4 cellular contexts compared by ENCODE assay signal in genomic region chr1:72757843-72758242, GRCh38.
TF ChIP-seq lines count a peak whose summit lies in the region.

No MANE protein-coding gene starts in this region.

TF ChIP-seq in HepG2, 621 proteins besides CTCF, POLR2A, EP300 and RAD21:
- TF ChIP-seq MAFK (conservative IDR thresholded peaks at IDR 0.05 in 1 of 2, IDR thresholded peaks at IDR 0.05 in 1 of 2; ENCODE audit: low read length in 2 of 2) = peak; percentile 63 to 90
- peak; percentile 83 for TF ChIP-seq MAFF (IDR thresholded peaks at IDR 0.05; ENCODE audit: low read depth, low read length)
- TF ChIP-seq ZNF460 (CRISPR knock-in tag; IDR thresholded peaks at IDR 0.05; ENCODE audit: borderline replicate concordance) = no peak

TF ChIP-seq in IMR-90, 13 proteins besides CTCF, POLR2A, EP300 and RAD21:
- TF ChIP-seq CHD1 (IDR thresholded peaks at IDR 0.05; ENCODE audit: low read depth, low read length) = no peak
- peak; percentile 81 for TF ChIP-seq MAFK (IDR thresholded peaks at IDR 0.05; ENCODE audit: low read depth, low read length)

TF ChIP-seq in K562, 482 proteins besides CTCF, POLR2A, EP300 and RAD21:
- no peak for TF ChIP-seq NR2C1 (IDR thresholded peaks at IDR 0.05)
- no peak for TF ChIP-seq NR2C1 (tag; IDR thresholded peaks at IDR 0.05)
- peak; percentile 56; the same call in 1 of the 2 replicates for TF ChIP-seq MAFK (IDR thresholded peaks at IDR 0.05; ENCODE audit: low read length)
- peak; percentile 59 for TF ChIP-seq MAFF (IDR thresholded peaks at IDR 0.05; ENCODE audit: low read length)
- peak; percentile 24; the same call in 1 of the 2 replicates for TF ChIP-seq ZNF316 (IDR thresholded peaks at IDR 0.05)
- TF ChIP-seq TAF9B (IDR thresholded peaks at IDR 0.05; ENCODE audit: partially characterized antibody) = no peak

TF ChIP-seq in H1, 55 proteins besides CTCF, POLR2A, EP300 and RAD21:
- no peak for TF ChIP-seq ATF2 (IDR thresholded peaks at IDR 0.05; ENCODE audit: low read length)
- TF ChIP-seq ZNF274 (IDR thresholded peaks at IDR 0.05; ENCODE audit: borderline replicate concordance, extremely low read depth, low read length) = no peak
- TF ChIP-seq MAFK (IDR thresholded peaks at IDR 0.05; ENCODE audit: low read depth, low read length) = peak; percentile 24; the same call in 1 of the 2 replicates
- no peak for TF ChIP-seq KDM4A (IDR thresholded peaks at IDR 0.05; ENCODE audit: low read depth, low read length, severe bottlenecking)
TF ChIP-seq in H1: peak in this region for 1.
